ENCODE assay signal across 8 cellular contexts in genomic region chr10:12350925-12351324, GRCh38. TPM values are rescaled to one million over a fixed set of nuclear protein-coding genes. Genes with fewer than 3 reads are reported as not detected.
DNase-seq lines count a peak whose midpoint lies in the region; ATAC-seq and TF ChIP-seq lines count a peak whose summit lies in the region.

No MANE protein-coding gene starts in this region.

- ATAC-seq in GM21737 (IDR thresholded peaks at IDR 0.05; ENCODE audit: unreplicated experiment), result no peak
- no peak for ATAC-seq in HG02981 (IDR thresholded peaks at IDR 0.05; ENCODE audit: unreplicated experiment)

- TF ChIP-seq CTCF in BE2C (IDR thresholded peaks at IDR 0.05; ENCODE audit: low read depth, low read length), result no peak
- no peak for TF ChIP-seq CTCF in nephron progenitor cell (IDR thresholded peaks at IDR 0.05)

- peaks cover 44% of the 10 kb centered on the region for H3K36me3 Mint-ChIP-seq in dendritic cell treated with granulocyte-macrophage colony-stimulating factor and Interleukin-4, amounts not matched to agents 40 ng/mL and 50 ng/mL, for 4 days (ENCODE audit: low read depth)
- H3K36me3 Mint-ChIP-seq in nephron progenitor cell (ENCODE audit: low read depth), result no peaks in the 10 kb centered on the region

- intact Hi-C loops in dendritic cell treated with granulocyte-macrophage colony-stimulating factor and Interleukin-4, amounts not matched to agents 40 ng/mL and 50 ng/mL, for 4 days (cut with micrococcal nuclease), result loop anchor here (2.0 to 10.0 kb wide), 2 partner anchors 86 to 304 kb away; no protein-coding TSS in a partner anchor

- peak overlapping the region; percentile 98 for H3K4me3 Mint-ChIP-seq in dendritic cell treated with granulocyte-macrophage colony-stimulating factor and Interleukin-4, amounts not matched to agents 40 ng/mL and 50 ng/mL, for 4 days
- peak overlapping the region; percentile 95 for H3K4me3 Mint-ChIP-seq in nephron progenitor cell

- peaks cover 65% of the 10 kb centered on the region for H3K4me1 Mint-ChIP-seq in dendritic cell treated with granulocyte-macrophage colony-stimulating factor and Interleukin-4, amounts not matched to agents 40 ng/mL and 50 ng/mL, for 4 days (ENCODE audit: low read depth)
- H3K4me1 Mint-ChIP-seq in nephron progenitor cell, result peaks cover 38% of the 10 kb centered on the region

- no peaks in the 10 kb centered on the region for H3K4me1 ChIP-seq in BE2C

- H3K27ac ChIP-seq in KOPT-K1 (ENCODE audit: low read depth, low read length, poor library complexity, severe bottlenecking), result peak overlapping the region; percentile 73

- H3K27me3 ChIP-seq in BE2C, result no peaks in the 10 kb centered on the region

- peak overlapping the region; percentile 97 for H3K27ac Mint-ChIP-seq in dendritic cell treated with granulocyte-macrophage colony-stimulating factor and Interleukin-4, amounts not matched to agents 40 ng/mL and 50 ng/mL, for 4 days
- no peak overlapping the region for H3K27ac Mint-ChIP-seq in nephron progenitor cell

- DNase-seq in BE2C (no peak), nephron progenitor cell (no peak), superior temporal gyrus (ENCODE audit: extremely low spot score) (no peak), DMS153 treated with DMSO at 0.1 percent for 48 hours (lab: John Stamatoyannopoulos, UW; ENCODE audit: unreplicated experiment) (no peak)

- H3K36me3 ChIP-seq in BE2C (no peaks in the 10 kb centered on the region), KOPT-K1 (ENCODE audit: insufficient read depth, low read length) (no peaks in the 10 kb centered on the region)

- H3K9me3 ChIP-seq in BE2C (no peaks in the 10 kb centered on the region), KOPT-K1 (ENCODE audit: insufficient read depth, low read length, poor library complexity, severe bottlenecking) (no peaks in the 10 kb centered on the region)

- no peaks in the 10 kb centered on the region for H3K9me3 Mint-ChIP-seq in dendritic cell treated with granulocyte-macrophage colony-stimulating factor and Interleukin-4, amounts not matched to agents 40 ng/mL and 50 ng/mL, for 4 days
- no peaks in the 10 kb centered on the region for H3K9me3 Mint-ChIP-seq in nephron progenitor cell

- peak overlapping the region; percentile 91 for H3K4me3 ChIP-seq in BE2C (ENCODE audit: low read depth, low read length)

- H3K27me3 Mint-ChIP-seq in dendritic cell treated with granulocyte-macrophage colony-stimulating factor and Interleukin-4, amounts not matched to agents 40 ng/mL and 50 ng/mL, for 4 days, result peaks cover 26% of the 10 kb centered on the region
- peaks cover 72% of the 10 kb centered on the region for H3K27me3 Mint-ChIP-seq in nephron progenitor cell (ENCODE audit: low read depth, poor library complexity)

RNA-seq across cellular contexts. Expression of gene CAMK1D, which starts 1.6 kb away (rescaled TPM):
- polyA plus RNA-seq in BE2C (2012; ENCODE audit: insufficient read depth, insufficient read length, low read depth), result 2.3 TPM
